Comparison of ENCODE assay signal across 1 cellular context in the genomic region with DNA sequence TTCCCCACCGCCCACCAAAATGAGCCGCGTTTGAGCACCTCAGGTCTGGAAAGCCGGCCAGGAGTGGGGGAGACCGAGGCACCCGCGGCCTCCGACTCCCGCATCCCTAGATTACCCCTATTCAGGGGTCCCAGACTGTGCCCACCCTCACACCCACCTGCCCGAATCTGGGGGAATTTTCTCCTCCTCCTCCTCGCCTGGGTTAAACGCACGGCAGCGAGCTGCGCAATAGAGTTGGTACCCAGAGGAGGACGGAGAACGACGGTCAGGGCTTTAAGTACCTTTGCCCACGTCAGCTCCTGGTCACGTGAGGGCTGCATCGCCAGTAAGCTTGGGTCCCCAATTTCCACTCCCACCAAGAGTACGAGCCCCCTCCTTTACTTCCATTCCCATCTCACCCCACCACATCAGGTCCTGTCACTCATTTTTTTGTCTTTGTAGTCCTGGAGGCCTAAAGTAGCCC.
TF ChIP-seq lines count a peak whose summit lies in the region.

A gene (minus strand): TSS at position 250 of the 463 bp plus-strand sequence. CDS start 2,262 bp downstream, outside the sequence.

TF ChIP-seq in SK-N-SH, 30 proteins besides CTCF, POLR2A, EP300 and RAD21 (continued from another document):
- TF ChIP-seq, protein P1, sequence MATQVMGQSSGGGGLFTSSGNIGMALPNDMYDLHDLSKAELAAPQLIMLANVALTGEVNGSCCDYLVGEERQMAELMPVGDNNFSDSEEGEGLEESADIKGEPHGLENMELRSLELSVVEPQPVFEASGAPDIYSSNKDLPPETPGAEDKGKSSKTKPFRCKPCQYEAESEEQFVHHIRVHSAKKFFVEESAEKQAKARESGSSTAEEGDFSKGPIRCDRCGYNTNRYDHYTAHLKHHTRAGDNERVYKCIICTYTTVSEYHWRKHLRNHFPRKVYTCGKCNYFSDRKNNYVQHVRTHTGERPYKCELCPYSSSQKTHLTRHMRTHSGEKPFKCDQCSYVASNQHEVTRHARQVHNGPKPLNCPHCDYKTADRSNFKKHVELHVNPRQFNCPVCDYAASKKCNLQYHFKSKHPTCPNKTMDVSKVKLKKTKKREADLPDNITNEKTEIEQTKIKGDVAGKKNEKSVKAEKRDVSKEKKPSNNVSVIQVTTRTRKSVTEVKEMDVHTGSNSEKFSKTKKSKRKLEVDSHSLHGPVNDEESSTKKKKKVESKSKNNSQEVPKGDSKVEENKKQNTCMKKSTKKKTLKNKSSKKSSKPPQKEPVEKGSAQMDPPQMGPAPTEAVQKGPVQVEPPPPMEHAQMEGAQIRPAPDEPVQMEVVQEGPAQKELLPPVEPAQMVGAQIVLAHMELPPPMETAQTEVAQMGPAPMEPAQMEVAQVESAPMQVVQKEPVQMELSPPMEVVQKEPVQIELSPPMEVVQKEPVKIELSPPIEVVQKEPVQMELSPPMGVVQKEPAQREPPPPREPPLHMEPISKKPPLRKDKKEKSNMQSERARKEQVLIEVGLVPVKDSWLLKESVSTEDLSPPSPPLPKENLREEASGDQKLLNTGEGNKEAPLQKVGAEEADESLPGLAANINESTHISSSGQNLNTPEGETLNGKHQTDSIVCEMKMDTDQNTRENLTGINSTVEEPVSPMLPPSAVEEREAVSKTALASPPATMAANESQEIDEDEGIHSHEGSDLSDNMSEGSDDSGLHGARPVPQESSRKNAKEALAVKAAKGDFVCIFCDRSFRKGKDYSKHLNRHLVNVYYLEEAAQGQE (IDR thresholded peaks at IDR 0.05; ENCODE audit: low read depth, low read length) = no peak
- TF ChIP-seq, protein P2, sequence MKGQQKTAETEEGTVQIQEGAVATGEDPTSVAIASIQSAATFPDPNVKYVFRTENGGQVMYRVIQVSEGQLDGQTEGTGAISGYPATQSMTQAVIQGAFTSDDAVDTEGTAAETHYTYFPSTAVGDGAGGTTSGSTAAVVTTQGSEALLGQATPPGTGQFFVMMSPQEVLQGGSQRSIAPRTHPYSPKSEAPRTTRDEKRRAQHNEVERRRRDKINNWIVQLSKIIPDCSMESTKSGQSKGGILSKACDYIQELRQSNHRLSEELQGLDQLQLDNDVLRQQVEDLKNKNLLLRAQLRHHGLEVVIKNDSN (IDR thresholded peaks at IDR 0.05; ENCODE audit: borderline replicate concordance, low read depth) = peak; percentile 95
- no peak for TF ChIP-seq SIN3A (IDR thresholded peaks at IDR 0.05; ENCODE audit: borderline replicate concordance, low read depth, low read length)
